ENCODE assay signal across 8 cellular contexts in genomic region chr5:170757182-170757601, GRCh38. TPM values are rescaled to one million over a fixed set of nuclear protein-coding genes. Genes with fewer than 3 reads are reported as not detected.
DNase-seq lines count a peak whose midpoint lies in the region; ATAC-seq and TF ChIP-seq lines count a peak whose summit lies in the region.

No MANE protein-coding gene starts in this region.

- peaks cover 41% of the 10 kb centered on the region for H3K4me1 Mint-ChIP-seq in progenitor cell of endocrine pancreas (ENCODE audit: low read depth)
- H3K4me1 Mint-ChIP-seq in activated T-helper 2 cell treated with anti-CD3 and anti-CD28 coated beads, Interferon-gamma antibody, Interleukin-2, Interleukin-4, amounts not matched to agents 10 μg/mL and 5 μg/mL and 100 μg/mL, durations not matched to agents 14 hours and 24 hours and 36 hours (ENCODE audit: low read depth), result no peaks in the 10 kb centered on the region

- H3K27me3 ChIP-seq in duodenal mucosa (ENCODE audit: control insufficient read depth in 1 of 2, insufficient read depth in 2 of 2, low read length in 2 of 2), result no peaks in the 10 kb centered on the region

- peaks cover 3% of the 10 kb centered on the region for H3K9me3 Mint-ChIP-seq in progenitor cell of endocrine pancreas (ENCODE audit: low read depth)
- no peaks in the 10 kb centered on the region for H3K9me3 Mint-ChIP-seq in activated T-helper 2 cell treated with anti-CD3 and anti-CD28 coated beads, Interferon-gamma antibody, Interleukin-2, Interleukin-4, amounts not matched to agents 10 μg/mL and 5 μg/mL and 100 μg/mL, durations not matched to agents 14 hours and 24 hours and 36 hours

- H3K4me1 ChIP-seq in duodenal mucosa (ENCODE audit: control insufficient read depth in 1 of 2, insufficient read depth in 2 of 2, low read length in 2 of 2), result peaks cover 52 to 54% of the 10 kb centered on the region in 2 donors

- no peak overlapping the region for H3K4me3 Mint-ChIP-seq in progenitor cell of endocrine pancreas (ENCODE audit: low read depth)
- no peak overlapping the region for H3K4me3 Mint-ChIP-seq in activated T-helper 2 cell treated with anti-CD3 and anti-CD28 coated beads, Interferon-gamma antibody, Interleukin-2, Interleukin-4, amounts not matched to agents 10 μg/mL and 5 μg/mL and 100 μg/mL, durations not matched to agents 14 hours and 24 hours and 36 hours (ENCODE audit: low read depth)

- no peaks in the 10 kb centered on the region for H3K9me3 ChIP-seq in duodenal mucosa (ENCODE audit: control insufficient read depth in 1 of 2, low read length in 2 of 2)

- peak overlapping the region; percentile 48 for H3K27ac ChIP-seq in duodenal mucosa (ENCODE audit: low read depth, low read length)

- peaks cover 3% of the 10 kb centered on the region for H3K27me3 Mint-ChIP-seq in progenitor cell of endocrine pancreas
- no peaks in the 10 kb centered on the region for H3K27me3 Mint-ChIP-seq in activated T-helper 2 cell treated with anti-CD3 and anti-CD28 coated beads, Interferon-gamma antibody, Interleukin-2, Interleukin-4, amounts not matched to agents 10 μg/mL and 5 μg/mL and 100 μg/mL, durations not matched to agents 14 hours and 24 hours and 36 hours (ENCODE audit: low read depth)

- no peaks in the 10 kb centered on the region for H3K36me3 Mint-ChIP-seq in progenitor cell of endocrine pancreas (ENCODE audit: insufficient read depth)
- H3K36me3 Mint-ChIP-seq in activated T-helper 2 cell treated with anti-CD3 and anti-CD28 coated beads, Interferon-gamma antibody, Interleukin-2, Interleukin-4, amounts not matched to agents 10 μg/mL and 5 μg/mL and 100 μg/mL, durations not matched to agents 14 hours and 24 hours and 36 hours (ENCODE audit: low read depth), result no peaks in the 10 kb centered on the region

- peak overlapping the region; percentile 92 for H3K27ac Mint-ChIP-seq in progenitor cell of endocrine pancreas
- no peak overlapping the region for H3K27ac Mint-ChIP-seq in activated T-helper 2 cell treated with anti-CD3 and anti-CD28 coated beads, Interferon-gamma antibody, Interleukin-2, Interleukin-4, amounts not matched to agents 10 μg/mL and 5 μg/mL and 100 μg/mL, durations not matched to agents 14 hours and 24 hours and 36 hours

- peak; percentile 86 for ATAC-seq in GM19025 (IDR thresholded peaks at IDR 0.05; ENCODE audit: low read depth, unreplicated experiment)
- ATAC-seq in HG03135 (IDR thresholded peaks at IDR 0.05; ENCODE audit: unreplicated experiment), result peak; percentile 80

- peak overlapping the region in 1 of 2 donors; percentile 40 for H3K9ac ChIP-seq in duodenal mucosa (ENCODE audit: low read depth in 1 of 2, low read length in 2 of 2)

- H3K36me3 ChIP-seq in duodenal mucosa (ENCODE audit: control insufficient read depth in 1 of 2, insufficient read depth in 2 of 2, low read length in 2 of 2), result no peaks in the 10 kb centered on the region

- DNase-seq in progenitor cell of endocrine pancreas (ENCODE audit: low spot score, unreplicated experiment), result no peak
- DNase-seq in activated gamma-delta T cell treated with Interleukin-2 at 50 U/mL for 16 hours, result no peak
- no peak for DNase-seq in hepatic stellate cell (ENCODE audit: low spot score)
- DNase-seq in activated CD4-positive, CD25-positive, alpha-beta regulatory T cell (lab: John Stamatoyannopoulos, UW), result no peak
- DNase-seq in activated T-helper 2 cell treated with anti-CD3 and anti-CD28 coated beads, Interferon-gamma antibody, Interleukin-2, Interleukin-4, amounts not matched to agents 10 μg/mL and 5 μg/mL and 100 μg/mL, durations not matched to agents 14 hours and 24 hours and 36 hours (ENCODE audit: low spot score), result no peak

- no peak for TF ChIP-seq CTCF in progenitor cell of endocrine pancreas (IDR thresholded peaks at IDR 0.05; ENCODE audit: unreplicated experiment)

- intact Hi-C loops in activated T-helper 2 cell treated with anti-CD3 and anti-CD28 coated beads, Interferon-gamma antibody, Interleukin-2, Interleukin-4, amounts not matched to agents 10 μg/mL and 5 μg/mL and 100 μg/mL, durations not matched to agents 14 hours and 24 hours and 36 hours (cut with micrococcal nuclease), result no loop called here

- no peak overlapping the region for H3K4me3 ChIP-seq in duodenal mucosa (ENCODE audit: low read depth in 1 of 2, low read length in 2 of 2)

RNA-seq across cellular contexts. Expression of gene GABRP, which starts 26.3 kb away (rescaled TPM):
- 3.1 and 5.1 TPM in 2 replicates for total RNA-seq in progenitor cell of endocrine pancreas
- not detected in 2 replicates for total RNA-seq in activated T-helper 2 cell treated with anti-CD3 and anti-CD28 coated beads, Interferon-gamma antibody, Interleukin-2, Interleukin-4, amounts not matched to agents 10 μg/mL and 5 μg/mL and 100 μg/mL, durations not matched to agents 14 hours and 24 hours and 36 hours
